8 cellular contexts compared by ENCODE assay signal in the genomic region with DNA sequence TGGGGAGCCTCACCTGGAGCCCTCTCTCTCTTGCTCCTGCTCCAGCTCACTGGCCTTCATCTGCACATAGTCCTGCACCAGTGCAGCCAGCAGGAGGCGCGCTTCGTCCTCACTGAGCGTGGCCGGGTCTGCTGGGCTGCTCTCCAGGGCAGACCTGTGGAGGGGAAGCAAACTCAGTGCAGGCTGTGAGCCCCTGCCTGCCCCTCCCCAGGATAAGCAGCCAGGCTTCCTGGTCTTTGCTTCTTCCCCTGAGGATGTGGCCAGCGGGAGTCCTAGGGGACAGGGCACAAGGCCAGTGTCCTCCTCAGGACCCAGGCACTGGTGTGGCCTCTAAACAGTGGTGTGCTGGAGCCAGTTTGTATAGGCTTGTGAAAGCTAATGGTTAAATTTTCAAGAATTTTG. TPM values are rescaled to one million over a fixed set of nuclear protein-coding genes. Genes with fewer than 3 reads are reported as not detected.
DNase-seq lines count a peak whose midpoint lies in the region; ATAC-seq, FAIRE-seq and TF ChIP-seq lines count a peak whose summit lies in the region.

No MANE protein-coding gene starts in this region.

- no peaks in the 10 kb centered on the region for H3K36me3 ChIP-seq in IMR-90 (ENCODE audit: control insufficient read depth, insufficient read depth, low read length)

- H2BK20ac ChIP-seq in IMR-90 (ENCODE audit: low read depth, low read length) = no peak overlapping the region

- peak; percentile 48 for TF ChIP-seq RAD21 in IMR-90 (IDR thresholded peaks at IDR 0.05; ENCODE audit: low read length)

- no peak overlapping the region for H2BK120ac ChIP-seq in IMR-90 (ENCODE audit: low read depth, low read length)

- no peaks in the 10 kb centered on the region for H3K9me3 ChIP-seq in IMR-90 (ENCODE audit: control insufficient read depth, insufficient read depth, low read length)

- no peak overlapping the region for H3K4ac ChIP-seq in IMR-90 (ENCODE audit: low read depth, low read length)

- no peak overlapping the region for H2AK9ac ChIP-seq in IMR-90 (replicated peaks; ENCODE audit: low read depth, low read length, poor library complexity)

- ATAC-seq in GM19438 (IDR thresholded peaks at IDR 0.05; ENCODE audit: low read depth, unreplicated experiment) (peak; percentile 50), IMR-90 (ENCODE audit: low read depth) (peak; percentile 71), esophagus mucosa (peak; percentile 46)

- peaks cover 2% of the 10 kb centered on the region for H3K36me3 Mint-ChIP-seq in activated CD4-positive, alpha-beta T cell treated with anti-CD3 and anti-CD28 coated beads, Interleukin-2, amount 10 ng/mL, durations not matched to agents 24 days and 14 days (ENCODE audit: low read depth)

- H3K4me2 ChIP-seq in IMR-90 (ENCODE audit: low read depth, low read length) = no peak overlapping the region

- peaks cover 52% of the 10 kb centered on the region for H3K27me3 ChIP-seq in IMR-90 (ENCODE audit: control insufficient read depth, insufficient read depth, low read length)

- H3K27ac ChIP-seq in C4-2B (no peak overlapping the region), IMR-90 (ENCODE audit: insufficient read depth, low read length) (no peak overlapping the region), caudate nucleus (ENCODE audit: low read depth, low read length) (no peak overlapping the region)

- in situ Hi-C loops in IMR-90 (cut with MboI; ENCODE audit: low sequenced_read_pairs) = no loop called here

- H3K9me3 Mint-ChIP-seq in activated CD4-positive, alpha-beta T cell treated with anti-CD3 and anti-CD28 coated beads, Interleukin-2, amount 10 ng/mL, durations not matched to agents 24 days and 14 days = no peaks in the 10 kb centered on the region

- peak; percentile 7 for DNase-seq in IMR-90
- DNase-seq in activated CD4-positive, alpha-beta T cell treated with anti-CD3 and anti-CD28 coated beads, Interleukin-2, amount 10 ng/mL, durations not matched to agents 24 days and 14 days = peak; percentile 86
- DNase-seq in stimulated activated CD4-positive, alpha-beta T cell treated with anti-CD3 and anti-CD28 coated beads, Interleukin-1b, Interleukin-23, amount 100 ng/mL, for 24 hours (ENCODE audit: low read depth in 4 of 4, low spot score in 1 of 4) = peak in 3 of 4 experiments; percentile 38 to 61 (median 48)
- no peak for DNase-seq in GM12891 (ENCODE audit: insufficient read length, low spot score)
- DNase-seq in caudate nucleus (lab: John Stamatoyannopoulos, UW) = no peak

- H2AK5ac ChIP-seq in IMR-90 (ENCODE audit: low read depth, low read length) = no peak overlapping the region

- H3K14ac ChIP-seq in IMR-90 (replicated peaks; ENCODE audit: low read depth, low read length) = no peak overlapping the region

- no peak overlapping the region for H3K4me3 ChIP-seq in IMR-90 (ENCODE audit: insufficient read depth, low read depth, low read length)

- no peak overlapping the region for H3K18ac ChIP-seq in IMR-90 (ENCODE audit: low read depth, low read length)

- WGBS in IMR-90 (ENCODE audit: extremely low coverage in 2 of 2, insufficient read length in 1 of 2), 2 experiments = 0% methylated on average over 1 of the region's 6 CpGs; no CpG with 5 or more reads in 1 of the 2 experiments

- intact Hi-C loops in IMR-90 (cut with micrococcal nuclease) = loop anchor here (2.0 kb wide), 1 partner anchor 239 kb away; no protein-coding TSS in a partner anchor
- intact Hi-C loops in activated CD4-positive, alpha-beta T cell treated with anti-CD3 and anti-CD28 coated beads, Interleukin-2, amount 10 ng/mL, durations not matched to agents 24 days and 14 days (cut with micrococcal nuclease) = loop anchor here (5.0 kb wide), 3 partner anchors 63 to 1637 kb away; no protein-coding TSS in a partner anchor

- H3K9ac ChIP-seq in IMR-90 (ENCODE audit: low read depth, low read length) = no peak overlapping the region

- FAIRE-seq in GM12891 (lab: Jason Lieb, UNC) = no peak

- H3K9me1 ChIP-seq in IMR-90 (ENCODE audit: insufficient read depth, low read length) = no peaks in the 10 kb centered on the region

- TF ChIP-seq POLR2A in IMR-90 (IDR thresholded peaks at IDR 0.05; ENCODE audit: low read depth, low read length) (no peak), GM12891 (IDR thresholded peaks at IDR 0.05; ENCODE audit: low read depth, low read length) (no peak)

- no peak overlapping the region for H3K27ac Mint-ChIP-seq in activated CD4-positive, alpha-beta T cell treated with anti-CD3 and anti-CD28 coated beads, Interleukin-2, amount 10 ng/mL, durations not matched to agents 24 days and 14 days

- CTCF ChIA-PET in IMR-90 (lab: Yijun Ruan, JAX) = interaction anchor here (0.6 to 1.0 kb wide), 2 partner anchors 105 to 304 kb away, joined by 3 read pairs; no protein-coding TSS in a partner anchor

- no peak overlapping the region for H4K91ac ChIP-seq in IMR-90 (ENCODE audit: insufficient read depth, low read depth, low read length)

- POLR2A ChIA-PET in IMR-90 (lab: Charles Lee; ENCODE audit: unreplicated experiment) = no interaction called here

- no peak overlapping the region for H4K5ac ChIP-seq in IMR-90 (ENCODE audit: low read depth, low read length)

- H3K27me3 Mint-ChIP-seq in activated CD4-positive, alpha-beta T cell treated with anti-CD3 and anti-CD28 coated beads, Interleukin-2, amount 10 ng/mL, durations not matched to agents 24 days and 14 days = peaks cover 62% of the 10 kb centered on the region

- H2BK15ac ChIP-seq in IMR-90 (ENCODE audit: low read depth, low read length) = no peak overlapping the region

- H3K79me1 ChIP-seq in IMR-90 (ENCODE audit: low read depth in 1 of 2, low read length in 2 of 2) = no peaks in the 10 kb centered on the region

- no peaks in the 10 kb centered on the region for H3K4me1 ChIP-seq in IMR-90 (ENCODE audit: control insufficient read depth, insufficient read depth, low read length)

- H3K4me3 Mint-ChIP-seq in activated CD4-positive, alpha-beta T cell treated with anti-CD3 and anti-CD28 coated beads, Interleukin-2, amount 10 ng/mL, durations not matched to agents 24 days and 14 days = no peak overlapping the region

- peak overlapping the region; percentile 7 for H2AFZ ChIP-seq in IMR-90 (replicated peaks; ENCODE audit: low read length, poor library complexity)

- peak; percentile 93 for TF ChIP-seq CTCF in C4-2B (conservative IDR thresholded peaks at IDR 0.05)
- peak; percentile 41 for TF ChIP-seq CTCF in IMR-90 (conservative IDR thresholded peaks at IDR 0.05; ENCODE audit: low read depth, low read length)

- H3K23ac ChIP-seq in IMR-90 (ENCODE audit: low read depth, low read length) = no peak overlapping the region

- dilution Hi-C loops in IMR-90 (cut with HindIII; ENCODE audit: low sequenced_read_pairs, unreplicated experiment) = no loop called here

- no TSS peak for BruUV-seq in IMR-90 (replicated peaks; lab: Mats Ljungman, UMichigan)

- no peak overlapping the region for H4K8ac ChIP-seq in IMR-90 (ENCODE audit: low read depth in 2 of 2, low read length in 2 of 2)

- peaks cover 23% of the 10 kb centered on the region for H3K4me1 Mint-ChIP-seq in activated CD4-positive, alpha-beta T cell treated with anti-CD3 and anti-CD28 coated beads, Interleukin-2, amount 10 ng/mL, durations not matched to agents 24 days and 14 days

- H3K56ac ChIP-seq in IMR-90 (ENCODE audit: extremely low read depth, insufficient read depth, low read length) = no peak overlapping the region

- H2BK5ac ChIP-seq in IMR-90 (ENCODE audit: low read depth, low read length, poor library complexity, severe bottlenecking) = no peak overlapping the region

- no peaks in the 10 kb centered on the region for H4K20me1 ChIP-seq in IMR-90 (ENCODE audit: insufficient read depth, low read length)

TF ChIP-seq in IMR-90, 13 proteins besides CTCF, POLR2A, EP300 and RAD21 (continues in another document):
- TF ChIP-seq USF2 (IDR thresholded peaks at IDR 0.05; ENCODE audit: low read depth, low read length) = no peak

TF ChIP-seq in GM12891, 5 proteins besides CTCF, POLR2A, EP300 and RAD21:
- TF ChIP-seq POLR2AphosphoS5 (IDR thresholded peaks at IDR 0.05; ENCODE audit: low read depth, low read length) = no peak
- TF ChIP-seq PAX5 (IDR thresholded peaks at IDR 0.05; ENCODE audit: insufficient read depth, low read length, severe bottlenecking) = no peak
- TF ChIP-seq TAF1 (IDR thresholded peaks at IDR 0.05; ENCODE audit: low read depth, low read length) = no peak
- no peak for TF ChIP-seq POU2F2 (IDR thresholded peaks at IDR 0.05; ENCODE audit: low read depth, low read length)
- no peak for TF ChIP-seq SPI1 (IDR thresholded peaks at IDR 0.05; ENCODE audit: low read depth, low read length)

RNA-seq across cellular contexts. Expression of gene CALCA, which starts 2.2 kb away (rescaled TPM):
- total RNA-seq in IMR-90 (2012; rRNA removed) (not detected in 2 replicates), esophagus mucosa (not detected)
- polyA plus RNA-seq in IMR-90 (2012; rRNA removed) = not detected in 2 replicates
- polyA plus RNA-seq in IMR-90 (2012; cell fraction: cytosol; rRNA removed) = not detected in 2 replicates
- not detected in 2 replicates for polyA plus RNA-seq in IMR-90 (2012; cell fraction: nucleus; rRNA removed; ENCODE audit: low replicate concordance)
- not detected in 2 replicates for total RNA-seq in activated CD4-positive, alpha-beta T cell treated with anti-CD3 and anti-CD28 coated beads, Interleukin-2, amount 10 ng/mL, durations not matched to agents 24 days and 14 days
- polyA plus RNA-seq in GM12891 (2012; ENCODE audit: low read depth, missing spikeins) = not detected

Comparison
In these comparisons a context has a peak if more than half of its experiments do, and no peak if none do; other contexts are left out.
1. DNase-seq: peak in IMR-90 (single experiment), activated CD4-positive, alpha-beta T cell treated with anti-CD3 and anti-CD28 coated beads, Interleukin-2, amount 10 ng/mL, durations not matched to agents 24 days and 14 days (single experiment) and stimulated activated CD4-positive, alpha-beta T cell treated with anti-CD3 and anti-CD28 coated beads, Interleukin-1b, Interleukin-23, amount 100 ng/mL, for 24 hours (3 of 4); none in GM12891 (single experiment) and caudate nucleus (0 of 61).
2. Peak in every context shown above with its lines, with median percentiles within 50 percentile points of each other: ATAC-seq.